18 cellular contexts compared by ENCODE assay signal in the genomic region with DNA sequence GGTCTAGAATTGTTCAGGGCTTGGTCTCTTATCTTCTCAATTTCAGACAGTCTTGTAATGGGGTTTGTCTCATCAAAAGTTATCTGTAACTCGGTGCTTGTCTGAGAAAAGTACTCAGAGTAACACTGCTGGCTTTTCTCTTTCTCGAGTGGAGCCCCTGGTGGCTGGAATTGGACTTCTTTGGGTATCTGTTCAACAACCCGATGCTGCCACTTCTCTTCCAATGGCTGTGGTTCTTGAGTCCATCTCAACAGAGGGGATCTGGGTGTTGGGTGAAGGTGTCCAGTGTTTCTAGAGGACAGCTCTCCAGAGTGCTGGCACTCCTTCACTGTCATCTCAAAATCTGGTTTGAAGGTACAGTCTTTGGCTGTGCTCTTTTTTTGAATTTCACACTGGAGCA. TPM values are rescaled to one million over a fixed set of nuclear protein-coding genes. Genes with fewer than 3 reads are reported as not detected.
DNase-seq lines count a peak whose midpoint lies in the region; ATAC-seq, FAIRE-seq and TF ChIP-seq lines count a peak whose summit lies in the region.
"Had no signal": no experiment of that assay in that cellular context is flagged by ENCODE, and none has a peak within 500 bp of the region (broad histone marks: within the 10 kb centered on the region; RNA-seq: fewer than 3 reads in every experiment).

No MANE protein-coding gene starts in this region.

- no peak overlapping the region for H3K4me3 Mint-ChIP-seq in activated CD8-positive, alpha-beta T cell treated with anti-CD3 and anti-CD28 coated beads for 36 hours
- H3K4me3 Mint-ChIP-seq: CD4-positive, CD25-positive, alpha-beta regulatory T cell had no signal

- no peaks in the 10 kb centered on the region for H3K36me3 Mint-ChIP-seq in activated CD8-positive, alpha-beta T cell treated with anti-CD3 and anti-CD28 coated beads for 36 hours (ENCODE audit: low read depth)
- H3K36me3 Mint-ChIP-seq: activated naive CD4-positive, alpha-beta T cell treated with anti-CD3 and anti-CD28 coated beads, Interleukin-2, amount 50 U/mL, for 72 hours; CD4-positive, CD25-positive, alpha-beta regulatory T cell had no signal

- no peaks in the 10 kb centered on the region for H3K9me3 ChIP-seq in Karpas-422 (ENCODE audit: low read length)
- H3K9me3 ChIP-seq in keratinocyte (ENCODE audit: control insufficient read depth, low read depth, low read length) = no peaks in the 10 kb centered on the region
- H3K9me3 ChIP-seq: stomach had no signal

- H3K4me1 ChIP-seq in Karpas-422 (ENCODE audit: low read length) = no peaks in the 10 kb centered on the region
- no peaks in the 10 kb centered on the region for H3K4me1 ChIP-seq in keratinocyte (ENCODE audit: control insufficient read depth, extremely low read depth, insufficient read depth, low read length)
- H3K4me1 ChIP-seq: stomach had no signal

- H3K79me2 ChIP-seq in Karpas-422 (ENCODE audit: low read length) = no peaks in the 10 kb centered on the region
- H3K79me2 ChIP-seq in keratinocyte (ENCODE audit: control insufficient read depth, insufficient read depth, low read length) = no peaks in the 10 kb centered on the region

- H3K4me3 ChIP-seq in Karpas-422 (ENCODE audit: low read length) (no peak overlapping the region), brain microvascular endothelial cell (ENCODE audit: low read depth, low read length) (no peak overlapping the region), keratinocyte (ENCODE audit: control insufficient read depth in 2 of 3, extremely low read depth in 1 of 3, insufficient read depth in 2 of 3, low read depth in 1 of 3, low read length in 3 of 3) (no peak overlapping the region)
- H3K4me3 ChIP-seq: lung, stomach had no signal

- peak; percentile 48 for TF ChIP-seq CTCF in brain microvascular endothelial cell (IDR thresholded peaks at IDR 0.05; ENCODE audit: low read depth, low read length, missing control alignments)
- peak in 2 of 3 experiments; percentile 39 to 40 for TF ChIP-seq CTCF in keratinocyte (optimal IDR thresholded peaks at IDR 0.05 in 1 of 3, IDR thresholded peaks at IDR 0.05 in 1 of 3, conservative IDR thresholded peaks at IDR 0.05 in 1 of 3; ENCODE audit: extremely low read depth in 1 of 3, insufficient read depth in 2 of 3, low read length in 3 of 3)
- no peak for TF ChIP-seq CTCF in activated CD8-positive, alpha-beta T cell treated with anti-CD3 and anti-CD28 coated beads for 36 hours (IDR thresholded peaks at IDR 0.05)

- H3K4me1 Mint-ChIP-seq in activated CD8-positive, alpha-beta T cell treated with anti-CD3 and anti-CD28 coated beads for 36 hours (ENCODE audit: low read depth) = no peaks in the 10 kb centered on the region
- H3K4me1 Mint-ChIP-seq: CD4-positive, CD25-positive, alpha-beta regulatory T cell had no signal

- H3K4me2 ChIP-seq in Karpas-422 (ENCODE audit: low read depth, low read length, poor library complexity, severe bottlenecking) (no peak overlapping the region), keratinocyte (ENCODE audit: control insufficient read depth, extremely low read depth, insufficient read depth, low read depth, low read length) (no peak overlapping the region)

- no peak overlapping the region for H2AFZ ChIP-seq in Karpas-422 (ENCODE audit: low read length)
- no peak overlapping the region for H2AFZ ChIP-seq in keratinocyte (ENCODE audit: control insufficient read depth, low read length)

- H3K9me2 ChIP-seq in Karpas-422 (replicated peaks; ENCODE audit: insufficient read depth, low read length) = no peaks in the 10 kb centered on the region

- H3K27ac Mint-ChIP-seq in activated CD8-positive, alpha-beta T cell treated with anti-CD3 and anti-CD28 coated beads for 36 hours = no peak overlapping the region
- H3K27ac Mint-ChIP-seq: activated naive CD4-positive, alpha-beta T cell treated with anti-CD3 and anti-CD28 coated beads, Interleukin-2, amount 50 U/mL, for 72 hours; CD4-positive, CD25-positive, alpha-beta regulatory T cell had no signal

- no peak overlapping the region for H3K27ac ChIP-seq in Karpas-422 (ENCODE audit: low read length)
- H3K27ac ChIP-seq in brain microvascular endothelial cell = no peak overlapping the region
- no peak overlapping the region for H3K27ac ChIP-seq in keratinocyte (ENCODE audit: control insufficient read depth, insufficient read depth, low read length)
- H3K27ac ChIP-seq: stomach had no signal

- FAIRE-seq in keratinocyte (lab: Jason Lieb, UNC) = no peak
- FAIRE-seq: TTC549 had no signal

- H4K20me1 ChIP-seq in Karpas-422 (ENCODE audit: insufficient read depth, low read depth, low read length) (no peaks in the 10 kb centered on the region), keratinocyte (ENCODE audit: control insufficient read depth, extremely low read depth, insufficient read depth, low read length) (no peaks in the 10 kb centered on the region)

- in situ Hi-C loops in brain microvascular endothelial cell (cut with HindIII; ENCODE audit: low pct_ligation_motif_present, low sequenced_read_pairs) = loop anchor here (25.0 kb wide), 1 partner anchor 256 kb away; no protein-coding TSS in a partner anchor

- CTCF ChIA-PET in activated CD8-positive, alpha-beta T cell treated with anti-CD3 and anti-CD28 coated beads for 36 hours (lab: Charles Lee) = interaction anchor here (1.6 to 1.7 kb wide), 2 partner anchors 22 to 48 kb away, joined by 3 to 7 read pairs; no protein-coding TSS in a partner anchor

- no peaks in the 10 kb centered on the region for H3K9me1 ChIP-seq in keratinocyte (ENCODE audit: control insufficient read depth, extremely low read depth, insufficient read depth, low read length)

- intact Hi-C loops in activated CD8-positive, alpha-beta T cell treated with anti-CD3 and anti-CD28 coated beads for 36 hours (cut with micrococcal nuclease) = no loop called here

- POLR2A ChIA-PET in activated CD8-positive, alpha-beta T cell treated with anti-CD3 and anti-CD28 coated beads for 36 hours (lab: Charles Lee) = interaction anchor here (0.6 kb wide), 1 partner anchor 40 kb away, joined by 3 read pairs; no protein-coding TSS in a partner anchor

- H3K27me3 ChIP-seq in Karpas-422 (ENCODE audit: low read length) (no peaks in the 10 kb centered on the region), brain microvascular endothelial cell (replicated peaks) (no peaks in the 10 kb centered on the region), keratinocyte (ENCODE audit: control insufficient read depth, extremely low read depth, insufficient read depth, low read length) (no peaks in the 10 kb centered on the region)
- H3K27me3 ChIP-seq: stomach had no signal

- H3K9me3 Mint-ChIP-seq in activated CD8-positive, alpha-beta T cell treated with anti-CD3 and anti-CD28 coated beads for 36 hours = no peaks in the 10 kb centered on the region
- H3K9me3 Mint-ChIP-seq: activated naive CD4-positive, alpha-beta T cell treated with anti-CD3 and anti-CD28 coated beads, Interleukin-2, amount 50 U/mL, for 72 hours had no signal

- ATAC-seq in activated CD8-positive, alpha-beta T cell treated with anti-CD3 and anti-CD28 coated beads for 36 hours = no peak
- ATAC-seq: activated naive CD4-positive, alpha-beta T cell treated with anti-CD3 and anti-CD28 coated beads, Interleukin-2, amount 50 U/mL, for 72 hours; esophagus mucosa had no signal

- dilution Hi-C loops in keratinocyte (cut with MboI; ENCODE audit: extremely low pct_ligation_motif_present, low sequenced_read_pairs) = no loop called here

- H3K9ac ChIP-seq in Karpas-422 (ENCODE audit: low read length) (no peak overlapping the region), keratinocyte (ENCODE audit: control insufficient read depth, extremely low read depth, insufficient read depth, low read length) (no peak overlapping the region)

- H3K27me3 Mint-ChIP-seq in activated CD8-positive, alpha-beta T cell treated with anti-CD3 and anti-CD28 coated beads for 36 hours = peaks cover 3% of the 10 kb centered on the region
- H3K27me3 Mint-ChIP-seq: CD4-positive, CD25-positive, alpha-beta regulatory T cell had no signal

- DNase-seq in CMK (ENCODE audit: low read depth) (peak; percentile 1), Karpas-422 (peak; percentile 52), brain microvascular endothelial cell (no peak), keratinocyte (ENCODE audit: low read depth, low spot score) (no peak), NCI-H1092 (lab: John Stamatoyannopoulos, UW) (no peak)
- DNase-seq in effector CD8-positive, alpha-beta T cell (lab: John Stamatoyannopoulos, UW) = no peak
- DNase-seq in activated CD8-positive, alpha-beta T cell treated with anti-CD3 and anti-CD28 coated beads for 36 hours = no peak
- DNase-seq in activated naive CD4-positive, alpha-beta T cell (lab: John Stamatoyannopoulos, UW) = no peak
- DNase-seq: activated CD8-positive, alpha-beta memory T cell treated with anti-CD3 and anti-CD28 coated beads, Interleukin-2, amount 50 U/mL, for 4 hours; CD4-positive, CD25-positive, alpha-beta regulatory T cell; NCI-H146; NCI-H524 treated with DMSO at 0.1 percent for 48 hours; SIG-M5; stomach had no signal

- no peaks in the 10 kb centered on the region for H3K36me3 ChIP-seq in Karpas-422 (ENCODE audit: insufficient read depth, low read length)
- H3K36me3 ChIP-seq in brain microvascular endothelial cell (replicated peaks) = peaks cover 45% of the 10 kb centered on the region
- H3K36me3 ChIP-seq in keratinocyte (ENCODE audit: control insufficient read depth in 2 of 2, extremely low read depth in 1 of 2, insufficient read depth in 2 of 2, low read length in 2 of 2) = peaks cover 36 to 45% of the 10 kb centered on the region in 2 experiments

RNA-seq across cellular contexts. Expression of a gene that starts 24.6 kb away (rescaled TPM):
- 122 and 241 TPM in 2 replicates for total RNA-seq in Karpas-422 (2014; rRNA removed; shearing (Covaris generic); ENCODE audit: low replicate concordance)
- polyA plus RNA-seq in keratinocyte = 163 to 525 TPM (median 455 TPM) in 3 replicates
- polyA plus RNA-seq in keratinocyte (2011; ENCODE audit: low read depth) = 960 TPM
- polyA plus RNA-seq in keratinocyte (2011; cell fraction: cytosol; rRNA removed) = 166 and 296 TPM in 2 replicates
- 597 and 675 TPM in 2 replicates for polyA plus RNA-seq in keratinocyte (2011; cell fraction: nucleus; rRNA removed)
- 182 and 442 TPM in 2 replicates for polyA plus RNA-seq in keratinocyte (2012; ENCODE audit: low replicate concordance)
- polyA minus RNA-seq in keratinocyte = 146 to 1,560 TPM (median 1,338 TPM) in 3 replicates
- 516 TPM for polyA minus RNA-seq in keratinocyte (2011; cell fraction: cytosol; rRNA and poly(A)+ RNA removed)
- 893 and 2,335 TPM in 2 replicates for polyA minus RNA-seq in keratinocyte (2011; cell fraction: nucleus; rRNA and poly(A)+ RNA removed)
- total RNA-seq in activated CD8-positive, alpha-beta T cell treated with anti-CD3 and anti-CD28 coated beads for 36 hours = 1 to 10 TPM; 1.3 to 1.7 TPM

Comparison
In these comparisons a context has a peak if more than half of its experiments do, and no peak if none do; other contexts are left out.
1. DNase-seq: peak in CMK (single experiment) and Karpas-422 (single experiment); none in brain microvascular endothelial cell (single experiment), keratinocyte (single experiment), effector CD8-positive, alpha-beta T cell (single experiment), activated CD8-positive, alpha-beta T cell treated with anti-CD3 and anti-CD28 coated beads for 36 hours (single experiment), activated naive CD4-positive, alpha-beta T cell (0 of 4) and NCI-H1092 (single experiment).
2. RNA of a gene that starts 24.6 kb away (total RNA-seq): 122 to 241 TPM in Karpas-422; 1.3 to 1.7 TPM in activated CD8-positive, alpha-beta T cell treated with anti-CD3 and anti-CD28 coated beads for 36 hours; every median in the first group is over 10 times any median in the second.